Comparison of ENCODE assay signal across 26 cellular contexts in the genomic region with DNA sequence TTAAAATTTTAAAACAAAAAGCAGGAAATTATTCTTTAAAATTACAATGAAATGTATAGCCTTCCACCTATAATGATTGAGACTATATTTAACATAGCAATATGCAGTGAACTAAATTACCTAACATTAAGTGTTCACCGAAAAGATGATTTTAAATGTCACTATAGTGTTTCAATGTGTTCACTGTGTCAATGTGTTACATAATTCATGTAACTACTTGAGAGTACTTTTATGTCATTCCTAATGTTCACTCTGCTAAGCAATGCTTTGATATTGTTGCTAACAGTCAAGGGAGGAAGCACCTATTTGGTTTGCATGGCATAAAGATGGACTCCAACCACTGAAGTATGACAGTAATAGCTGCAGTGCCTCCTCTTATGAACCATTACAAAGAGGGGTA.
"Had no signal": no experiment of that assay in that cellular context is flagged by ENCODE, and none has a peak within 500 bp of the region (broad histone marks: within the 10 kb centered on the region; RNA-seq: fewer than 3 reads in every experiment).

No MANE protein-coding gene starts in this region.

- DNase-seq: stimulated activated CD4-positive, alpha-beta T cell treated with anti-CD3 and anti-CD28 coated beads, Interleukin-2, amount 100 ng/mL, for 48 hours; stimulated activated CD4-positive, alpha-beta T cell treated with anti-CD3 and anti-CD28 coated beads, Interleukin-4, amount 100 ng/mL, for 1 hour; stimulated activated CD4-positive, alpha-beta T cell treated with anti-CD3 and anti-CD28 coated beads, Interleukin-4, amount 100 ng/mL, for 24 hours; stimulated activated CD4-positive, alpha-beta T cell treated with anti-CD3 and anti-CD28 coated beads, Interleukin-4, amount 100 ng/mL, for 4 hours; stimulated activated CD8-positive, alpha-beta memory T cell treated with anti-CD3 and anti-CD28 coated beads, Interleukin-4, amount 100 ng/mL, for 48 hours; stimulated activated naive B cell treated with anti-CD40 and anti-IgM and Interleukin-4, amounts not matched to agents 10 μg/mL and 1 μg/mL and 100 μg/mL, for 72 hours; stimulated activated naive CD4-positive, alpha-beta T cell; stimulated activated naive CD4-positive, alpha-beta T cell treated with Interleukin-2 at 50 U/mL for 16 hours; stimulated activated naive CD8-positive, alpha-beta T cell treated with anti-CD3 and anti-CD28 coated beads, Interleukin-15, amount 100 ng/mL, for 72 hours; stimulated activated naive CD8-positive, alpha-beta T cell treated with anti-CD3 and anti-CD28 coated beads, Interleukin-15, Interleukin-2, amounts not matched to agents 100 U/mL and 50 U/mL, for 24 hours; stomach; substantia nigra; testis; thyroid gland; tibial artery; transverse colon; trophoblast cell; upper lobe of left lung; upper lobe of right lung; uterus had no signal

- ATAC-seq: stimulated activated effector memory CD8-positive, alpha-beta T cell treated with anti-CD3 and anti-CD28 coated beads, Interleukin-12 subunit alpha, Interleukin-12 subunit beta, amount 100 ng/mL, for 72 hours; stimulated activated memory B cell treated with anti-CD40 and anti-IgM and Interleukin-4, amounts not matched to agents 10 μg/mL and 1 μg/mL and 100 μg/mL, for 72 hours; stimulated activated naive B cell treated with anti-CD40 and anti-IgM and Interleukin-4, amounts not matched to agents 10 μg/mL and 1 μg/mL and 100 μg/mL, for 72 hours; stimulated activated naive CD8-positive, alpha-beta T cell treated with anti-CD3 and anti-CD28 coated beads, Interleukin-15, amount 100 ng/mL, for 72 hours; stimulated activated naive CD8-positive, alpha-beta T cell treated with anti-CD3 and anti-CD28 coated beads, Interleukin-15, Interleukin-2, amounts not matched to agents 100 U/mL and 50 U/mL, for 24 hours; upper lobe of right lung had no signal

- H3K27me3 ChIP-seq: stomach, suprapubic skin, testis, thyroid gland, tibial artery, tibial nerve, transverse colon, upper lobe of left lung, upper lobe of right lung, uterus, vagina had no signal

- H3K4me3 ChIP-seq: stomach, suprapubic skin, testis, thoracic aorta, thyroid gland, tibial artery, tibial nerve, transverse colon, upper lobe of left lung, upper lobe of right lung, uterus, vagina had no signal

- H3K36me3 ChIP-seq: stomach, suprapubic skin, thoracic aorta, thyroid gland, tibial artery, tibial nerve, transverse colon, upper lobe of left lung, upper lobe of right lung, uterus, vagina had no signal

- H3K9me3 ChIP-seq: stomach, suprapubic skin, testis, thoracic aorta, thyroid gland, tibial artery, tibial nerve, transverse colon, upper lobe of left lung, upper lobe of right lung, uterus, vagina had no signal

- H3K27ac ChIP-seq: stomach, suprapubic skin, testis, thoracic aorta, thyroid gland, tibial artery, tibial nerve, transverse colon, upper lobe of left lung, upper lobe of right lung, uterus, vagina had no signal
